25 cellular contexts compared by ENCODE assay signal in genomic region chr15:77824361-77824985, GRCh38.
"Had no signal": no experiment of that assay in that cellular context is flagged by ENCODE, and none has a peak within 500 bp of the region (broad histone marks: within the 10 kb centered on the region; RNA-seq: fewer than 3 reads in every experiment).

No MANE protein-coding gene starts in this region.

- H3K36me3 ChIP-seq: esophagus squamous epithelium, heart right ventricle, lower lobe of right lung, pancreas, stomach, thyroid gland had no signal

- ATAC-seq: heart right ventricle, left colon, left ventricle myocardium superior, lower lobe of right lung, pancreas, sciatic nerve had no signal

- H3K27me3 ChIP-seq: thyroid gland had no signal

- FAIRE-seq: endothelial cell of umbilical vein, islet of Langerhans, pancreas, urothelium cell line had no signal

- H3K9me3 ChIP-seq: esophagus squamous epithelium, heart right ventricle, lower lobe of right lung, pancreas, stomach, thyroid gland had no signal

- DNase-seq: dermis blood vessel endothelial cell; effector memory CD4-positive, alpha-beta T cell; esophagus squamous epithelium; heart right ventricle; hippocampal formation; kidney glomerular epithelial cell; left colon; left ventricle myocardium superior; occipital lobe; pancreas; stimulated activated CD4-positive, alpha-beta T cell treated with anti-CD3 and anti-CD28 coated beads, Interleukin-12 subunit alpha, Interleukin-12 subunit beta, amount 100 ng/mL, for 4 hours; stimulated activated CD4-positive, alpha-beta T cell treated with anti-CD3 and anti-CD28 coated beads, Interleukin-1b, Interleukin-23, amount 100 ng/mL, for 48 hours; stimulated activated CD4-positive, alpha-beta T cell treated with anti-CD3 and anti-CD28 coated beads, Interleukin-4, amount 100 ng/mL, for 1 hour; stimulated activated CD8-positive, alpha-beta memory T cell treated with anti-CD3 and anti-CD28 coated beads, Interleukin-4, amount 100 ng/mL, for 48 hours; stimulated activated naive CD4-positive, alpha-beta T cell treated with Interleukin-2 at 50 U/mL for 16 hours; stomach; thyroid gland; trophoblast cell had no signal

- H3K4me2 ChIP-seq: smooth muscle cell had no signal

- H3K4me3 ChIP-seq: coronary artery, esophagus squamous epithelium, heart right ventricle, lower lobe of right lung, pancreas, smooth muscle cell, stomach, thyroid gland had no signal

- H3K27ac ChIP-seq: coronary artery, esophagus squamous epithelium, heart right ventricle, lower lobe of right lung, pancreas, stomach, thyroid gland had no signal
